In the genomic region with DNA sequence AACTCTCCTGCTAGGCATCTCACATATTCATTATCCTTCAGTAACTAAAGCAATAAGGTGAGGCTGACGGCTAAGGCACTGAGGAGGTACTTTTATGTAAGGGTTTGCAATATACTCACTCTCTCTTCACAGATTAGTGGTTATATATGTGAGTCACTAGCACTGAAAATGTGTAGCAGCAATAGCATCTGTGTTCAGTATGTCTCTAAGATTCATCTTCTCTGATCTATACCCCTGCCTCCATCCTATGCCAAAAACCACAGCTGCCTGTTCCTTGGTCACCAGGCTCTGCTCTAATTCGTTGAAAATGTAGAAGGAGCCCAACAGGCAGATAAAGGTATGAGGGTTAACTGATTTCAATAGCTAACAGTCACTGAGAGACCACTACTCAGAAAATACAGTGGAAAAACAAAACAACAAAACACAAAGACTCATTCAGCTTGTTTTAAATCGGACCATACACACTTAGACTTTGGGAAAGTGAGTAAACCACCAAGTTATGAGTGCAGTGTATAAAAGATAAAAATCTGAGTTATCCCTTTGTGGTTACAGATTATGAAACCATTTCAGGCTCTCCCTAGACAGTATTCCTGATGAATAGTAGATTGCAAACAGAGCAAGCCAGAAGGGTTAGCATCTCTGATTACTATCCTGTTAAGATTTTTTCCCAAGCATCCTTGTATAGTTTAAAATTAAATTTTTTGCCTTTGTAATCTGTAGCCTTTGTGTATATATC, we compare ENCODE assay signal across 15 cellular contexts.
DNase-seq lines count a peak whose midpoint lies in the region; ATAC-seq and TF ChIP-seq lines count a peak whose summit lies in the region.
"Had no signal": no experiment of that assay in that cellular context is flagged by ENCODE, and none has a peak within 500 bp of the region (broad histone marks: within the 10 kb centered on the region; RNA-seq: fewer than 3 reads in every experiment).

No MANE protein-coding gene starts in this region.

- POLR2A ChIA-PET in AG04450 (lab: Yijun Ruan, JAX): interaction anchor here (0.9 kb wide), 1 partner anchor 9 kb away, joined by 7 read pairs; no protein-coding TSS in a partner anchor

- H3K27me3 Mint-ChIP-seq in HFFc6 (ENCODE audit: insufficient read depth): peaks cover 5% of the 10 kb centered on the region; the same call in 1 of the 2 replicates

- H3K4me3 ChIP-seq in AG04450 (ENCODE audit: low read depth, low read length) (no peak overlapping the region), adipocyte (ENCODE audit: low read length) (no peak overlapping the region), foreskin fibroblast (ENCODE audit: low read depth in 1 of 2, low read length in 2 of 2) (no peak overlapping the region)

- H3K9me3 Mint-ChIP-seq in HFFc6: peaks cover 4% of the 10 kb centered on the region; the same call in 1 of the 2 replicates

- no peak overlapping the region for H3K9ac ChIP-seq in adipocyte (ENCODE audit: low read length)

- DNase-seq in AG04450 (ENCODE audit: low read depth, low spot score) (peak; percentile 51), HFFc6 (peak; percentile 57), adipocyte (ENCODE audit: low read depth) (peak; percentile 79), foreskin fibroblast (peak; percentile 15 to 54), NCI-H510A treated with DMSO at 0.1 percent for 48 hours (lab: John Stamatoyannopoulos, UW) (no peak)
- DNase-seq in stimulated activated naive CD4-positive, alpha-beta T cell treated with Interleukin-2 at 50 U/mL for 16 hours (lab: John Stamatoyannopoulos, UW): no peak
- no peak for DNase-seq in stimulated activated CD4-positive, alpha-beta T cell treated with anti-CD3 and anti-CD28 coated beads, Interleukin-1b, Interleukin-23, amount 100 ng/mL, for 48 hours
- DNase-seq: activated CD8-positive, alpha-beta T cell treated with anti-CD3 and anti-CD28 coated beads, Interleukin-2, amount 10 ng/mL, durations not matched to agents 7 days and 5 days; Caco-2; GDM1; NCI-H748 treated with DMSO at 0.1 percent for 48 hours; right cardiac atrium had no signal

- no peaks in the 10 kb centered on the region for H3K27me3 ChIP-seq in AG04450 (ENCODE audit: control insufficient read depth, insufficient read depth, low read length)
- no peaks in the 10 kb centered on the region for H3K27me3 ChIP-seq in adipocyte (replicated peaks; ENCODE audit: control insufficient read depth, insufficient read depth, low read length)

- H3K27ac ChIP-seq in AG04450 (ENCODE audit: low read depth, low read length): no peak overlapping the region
- H3K27ac ChIP-seq: neutrophil, VCaP had no signal

- H3K36me3 Mint-ChIP-seq in HFFc6 (ENCODE audit: low read depth): no peaks in the 10 kb centered on the region; the same call in 1 of the 2 replicates

- peaks cover 12% of the 10 kb centered on the region for H3K4me1 ChIP-seq in adipocyte (ENCODE audit: control insufficient read depth, insufficient read depth, low read length)
- H3K4me1 ChIP-seq: Caco-2 had no signal

- no peaks in the 10 kb centered on the region for H3K36me3 ChIP-seq in adipocyte (ENCODE audit: control insufficient read depth, insufficient read depth, low read length, severe bottlenecking)
- H3K36me3 ChIP-seq: neutrophil had no signal

- ATAC-seq in HG03159 (IDR thresholded peaks at IDR 0.05; ENCODE audit: unreplicated experiment): no peak
- ATAC-seq: activated CD8-positive, alpha-beta T cell treated with anti-CD3 and anti-CD28 coated beads, Interleukin-2, amount 10 ng/mL, durations not matched to agents 7 days and 5 days; right cardiac atrium had no signal

- peaks cover 26% of the 10 kb centered on the region for H3K4me1 Mint-ChIP-seq in HFFc6 (ENCODE audit: low read depth)

- H3K27ac Mint-ChIP-seq in HFFc6: peak overlapping the region; percentile 81
- H3K27ac Mint-ChIP-seq: activated CD8-positive, alpha-beta T cell treated with anti-CD3 and anti-CD28 coated beads, Interleukin-2, amount 10 ng/mL, durations not matched to agents 7 days and 5 days had no signal

- no peak overlapping the region; the same call in 1 of the 2 replicates for H3K4me3 Mint-ChIP-seq in HFFc6
- H3K4me3 Mint-ChIP-seq: activated CD8-positive, alpha-beta T cell treated with anti-CD3 and anti-CD28 coated beads, Interleukin-2, amount 10 ng/mL, durations not matched to agents 7 days and 5 days had no signal

- CTCF ChIA-PET in AG04450 (lab: Charles Lee): interaction anchor here (0.9 to 1.6 kb wide), 4 partner anchors 357 to 640 kb away, joined by 3 to 8 read pairs (median 3); no protein-coding TSS in a partner anchor

- H3K9me3 ChIP-seq in AG04450 (ENCODE audit: control insufficient read depth, insufficient read depth, low read length) (no peaks in the 10 kb centered on the region), adipocyte (ENCODE audit: control insufficient read depth, low read length) (no peaks in the 10 kb centered on the region)
- H3K9me3 ChIP-seq: Caco-2, neutrophil had no signal

- TF ChIP-seq CTCF in AG04450 (IDR thresholded peaks at IDR 0.05; ENCODE audit: low read depth, low read length): no peak
- TF ChIP-seq CTCF in HFFc6 (IDR thresholded peaks at IDR 0.05): no peak
- no peak for TF ChIP-seq CTCF in foreskin fibroblast (IDR thresholded peaks at IDR 0.05; ENCODE audit: low read depth, low read length)

Comparison
In these comparisons a context has a peak if more than half of its experiments do, and no peak if none do; other contexts are left out.
1. DNase-seq: peak in AG04450 (single experiment), HFFc6 (single experiment), adipocyte (single experiment) and foreskin fibroblast (2 of 2); none in stimulated activated naive CD4-positive, alpha-beta T cell treated with Interleukin-2 at 50 U/mL for 16 hours (single experiment), NCI-H510A treated with DMSO at 0.1 percent for 48 hours (single experiment) and stimulated activated CD4-positive, alpha-beta T cell treated with anti-CD3 and anti-CD28 coated beads, Interleukin-1b, Interleukin-23, amount 100 ng/mL, for 48 hours (single experiment).